ENCODE assay signal across 10 cellular contexts in the genomic region with DNA sequence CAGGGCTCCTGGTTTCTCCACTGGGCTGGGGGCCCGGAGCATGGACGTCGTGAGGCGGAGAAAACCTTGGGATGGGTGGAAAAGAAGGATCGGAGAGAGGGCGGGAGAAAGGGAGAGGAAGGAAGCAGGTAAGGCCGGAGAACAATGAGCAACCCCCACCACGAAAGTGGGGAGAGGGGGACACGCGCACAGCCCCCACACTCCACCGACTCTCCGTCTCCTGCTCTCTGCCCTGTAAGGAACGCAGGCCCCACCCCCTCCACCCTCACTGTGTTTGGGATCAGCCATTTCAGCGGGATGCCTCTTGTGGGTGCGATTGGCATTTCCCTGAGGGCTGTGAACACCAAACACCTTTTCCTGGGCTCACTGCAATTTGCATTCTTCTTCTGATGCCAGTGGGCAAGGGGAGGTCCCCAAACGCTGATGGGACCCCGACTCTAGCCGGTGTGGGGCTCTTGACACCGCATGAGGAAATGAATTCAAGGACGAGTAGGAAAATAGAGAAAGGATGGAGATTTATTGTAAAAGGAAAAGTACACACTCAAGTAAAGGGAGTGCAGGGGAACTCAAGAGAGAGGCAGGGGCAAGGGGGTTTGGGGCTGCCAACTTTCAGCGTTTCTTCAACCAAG. TPM values are rescaled to one million over a fixed set of nuclear protein-coding genes. Genes with fewer than 3 reads are reported as not detected.
DNase-seq lines count a peak whose midpoint lies in the region; ATAC-seq and TF ChIP-seq lines count a peak whose summit lies in the region.
"Had no signal": no experiment of that assay in that cellular context is flagged by ENCODE, and none has a peak within 500 bp of the region (broad histone marks: within the 10 kb centered on the region; RNA-seq: fewer than 3 reads in every experiment).

No MANE protein-coding gene starts in this region.

- H3K4me1 Mint-ChIP-seq in activated CD8-positive, alpha-beta memory T cell treated with anti-CD3 and anti-CD28 coated beads, Interleukin-2, amount 10 ng/mL, durations not matched to agents 7 days and 5 days, result peaks cover 11% of the 10 kb centered on the region

- H3K27me3 ChIP-seq in iPS DF 6.9 (ENCODE audit: control insufficient read depth, insufficient read depth, low read length), result peaks cover 44% of the 10 kb centered on the region
- H3K27me3 ChIP-seq in psoas muscle (ENCODE audit: insufficient read depth in 3 of 3, low read length in 2 of 3), result peaks cover 2 to 60% (median 14%) of the 10 kb centered on the region in 3 donors

- H3K9me3 Mint-ChIP-seq in activated CD8-positive, alpha-beta memory T cell treated with anti-CD3 and anti-CD28 coated beads, Interleukin-2, amount 10 ng/mL, durations not matched to agents 7 days and 5 days (ENCODE audit: low read depth), result no peaks in the 10 kb centered on the region

- H3K4me3 Mint-ChIP-seq in activated CD8-positive, alpha-beta memory T cell treated with anti-CD3 and anti-CD28 coated beads, Interleukin-2, amount 10 ng/mL, durations not matched to agents 7 days and 5 days, result no peak overlapping the region

- ATAC-seq in psoas muscle (peak in 3 of 4 donors; percentile 23 to 51 (median 46)), GM19023 (IDR thresholded peaks at IDR 0.05; ENCODE audit: unreplicated experiment) (no peak), GM21381 (IDR thresholded peaks at IDR 0.05; ENCODE audit: unreplicated experiment) (no peak)
- ATAC-seq in activated CD8-positive, alpha-beta memory T cell treated with anti-CD3 and anti-CD28 coated beads, Interleukin-2, amount 10 ng/mL, durations not matched to agents 7 days and 5 days, result no peak

- H3K9me3 ChIP-seq in ES-I3 (ENCODE audit: control insufficient read depth, insufficient read depth, low read length) (no peaks in the 10 kb centered on the region; the same call in 1 of the 2 replicates), SK-N-MC (ENCODE audit: low read depth, low read length) (no peaks in the 10 kb centered on the region), iPS DF 6.9 (ENCODE audit: control insufficient read depth, insufficient read depth, low read length) (no peaks in the 10 kb centered on the region), psoas muscle (no peaks in the 10 kb centered on the region)

- H3K27ac Mint-ChIP-seq in activated CD8-positive, alpha-beta memory T cell treated with anti-CD3 and anti-CD28 coated beads, Interleukin-2, amount 10 ng/mL, durations not matched to agents 7 days and 5 days, result no peak overlapping the region

- CTCF ChIA-PET in activated CD8-positive, alpha-beta memory T cell treated with anti-CD3 and anti-CD28 coated beads, Interleukin-2, amount 10 ng/mL, durations not matched to agents 7 days and 5 days (lab: Charles Lee), result no interaction called here

- H3K4me1 ChIP-seq in ES-I3 (ENCODE audit: insufficient read depth, low read length), result no peaks in the 10 kb centered on the region
- no peaks in the 10 kb centered on the region for H3K4me1 ChIP-seq in iPS DF 6.9 (ENCODE audit: control insufficient read depth, insufficient read depth, low read length)
- peaks cover 9% of the 10 kb centered on the region for H3K4me1 ChIP-seq in psoas muscle

- DNase-seq in SK-N-MC (ENCODE audit: low read depth, low spot score) (no peak), iPS DF 6.9 (ENCODE audit: low read depth, low spot score) (no peak), psoas muscle (no peak)
- no peak for DNase-seq in activated CD8-positive, alpha-beta memory T cell treated with anti-CD3 and anti-CD28 coated beads, Interleukin-2, amount 10 ng/mL, durations not matched to agents 7 days and 5 days
- DNase-seq: activated CD4-positive, alpha-beta T cell treated with anti-CD3 and anti-CD28 coated beads, Interleukin-2, amount 50 U/mL, for 1 hour; activated naive CD4-positive, alpha-beta T cell; NCI-H526 treated with DMSO at 0.1 percent for 48 hours had no signal

- H3K27me3 Mint-ChIP-seq in activated CD8-positive, alpha-beta memory T cell treated with anti-CD3 and anti-CD28 coated beads, Interleukin-2, amount 10 ng/mL, durations not matched to agents 7 days and 5 days, result peaks cover 83% of the 10 kb centered on the region

- intact Hi-C loops in psoas muscle (cut with DNase I), result no loop called here

- H3K4me3 ChIP-seq in SK-N-MC (0 out of 2 replicates have a peak overlapping the region, but pooled peaks have one; percentile 36), iPS DF 6.9 (ENCODE audit: low read length) (peak overlapping the region; percentile 9; the same call in 1 of the 2 replicates), psoas muscle (peak overlapping the region; percentile 41)

- no peak for TF ChIP-seq CTCF in psoas muscle (IDR thresholded peaks at IDR 0.05)

- no CpG with 5 or more reads among the region's 21 CpGs for WGBS in iPS DF 6.9 (ENCODE audit: insufficient coverage, insufficient read length)
- 5 to 9% (median 6%) methylated on average over 17 to 21 of the region's 21 CpGs for WGBS in psoas muscle, 3 donors

- H3K36me3 ChIP-seq in ES-I3 (ENCODE audit: insufficient read depth, low read length) (no peaks in the 10 kb centered on the region), SK-N-MC (ENCODE audit: insufficient read depth, low read length) (no peaks in the 10 kb centered on the region), iPS DF 6.9 (ENCODE audit: control insufficient read depth, insufficient read depth, low read length) (no peaks in the 10 kb centered on the region), psoas muscle (ENCODE audit: insufficient read depth in 1 of 2, low read depth in 1 of 2) (no peaks in the 10 kb centered on the region)

- peak overlapping the region; percentile 47; the same call in 1 of the 2 replicates for H3K9ac ChIP-seq in ES-I3 (ENCODE audit: low read depth, low read length)
- no peak overlapping the region for H3K9ac ChIP-seq in SK-N-MC (ENCODE audit: insufficient read length)

- no peaks in the 10 kb centered on the region for H3K36me3 Mint-ChIP-seq in activated CD8-positive, alpha-beta memory T cell treated with anti-CD3 and anti-CD28 coated beads, Interleukin-2, amount 10 ng/mL, durations not matched to agents 7 days and 5 days

- H3K27ac ChIP-seq in SK-N-MC (no peak overlapping the region), iPS DF 6.9 (ENCODE audit: low read length) (no peak overlapping the region), psoas muscle (no peak overlapping the region)

RNA-seq across cellular contexts. Expression of gene RAET1L, which starts 13.0 kb away (rescaled TPM):
- total RNA-seq in psoas muscle, result not detected
- under 1 TPM in 2 of 3 donors, not detected in 1; 0.06 to 0.07 TPM for polyA plus RNA-seq in psoas muscle
- not detected for total RNA-seq in activated CD8-positive, alpha-beta memory T cell treated with anti-CD3 and anti-CD28 coated beads, Interleukin-2, amount 10 ng/mL, durations not matched to agents 7 days and 5 days

RNA-seq across cellular contexts. Expression of gene ULBP3, which starts 30.6 kb away (rescaled TPM):
- under 1 TPM; 0.34 to 0.67 (median 0.40) TPM for total RNA-seq in psoas muscle
- polyA plus RNA-seq in psoas muscle, result under 1 TPM; 0.15 to 0.55 (median 0.32) TPM
- total RNA-seq in activated CD8-positive, alpha-beta memory T cell treated with anti-CD3 and anti-CD28 coated beads, Interleukin-2, amount 10 ng/mL, durations not matched to agents 7 days and 5 days, result 1 to 10 TPM; 1.4 to 2.1 TPM

Comparison
In these comparisons a context has a peak if more than half of its experiments do, and no peak if none do; other contexts are left out.
1. ATAC-seq: peak in psoas muscle (3 of 4); none in GM19023 (single experiment), GM21381 (single experiment) and activated CD8-positive, alpha-beta memory T cell treated with anti-CD3 and anti-CD28 coated beads, Interleukin-2, amount 10 ng/mL, durations not matched to agents 7 days and 5 days (single experiment).
2. Peak in every context shown above with its lines, with median percentiles within 50 percentile points of each other: H3K4me3 ChIP-seq.